ENCODE assay signal across 15 cellular contexts in the genomic region with DNA sequence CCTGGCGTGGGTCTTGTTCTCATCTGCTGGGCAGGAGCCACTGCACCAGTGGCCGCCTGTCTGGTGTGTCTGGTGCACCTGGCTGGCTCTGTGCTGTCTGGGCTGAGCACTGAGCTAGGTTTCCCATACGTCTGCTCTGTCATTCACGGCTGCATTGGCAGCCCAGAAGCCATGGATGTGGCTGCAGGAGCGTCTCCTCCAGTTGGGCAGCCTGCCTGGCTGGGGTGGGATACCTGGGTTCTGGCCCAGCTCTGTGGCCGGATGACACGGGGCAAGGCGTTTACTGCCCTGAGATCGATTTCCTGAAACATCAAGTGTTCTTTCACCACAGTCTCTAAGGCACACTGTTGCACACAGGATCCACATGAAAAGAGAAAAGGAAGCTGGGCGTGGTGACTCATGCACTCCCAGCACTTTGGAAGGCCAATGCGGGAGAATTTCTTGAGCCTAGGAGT. TPM values are rescaled to one million over a fixed set of nuclear protein-coding genes. Genes with fewer than 3 reads are reported as not detected.
A peak's percentile ranks its signal among the peaks of the same experiment; 100 is the strongest.
DNase-seq lines count a peak whose midpoint lies in the region; ATAC-seq and TF ChIP-seq lines count a peak whose summit lies in the region.
"Had no signal": no experiment of that assay in that cellular context is flagged by ENCODE, and none has a peak within 500 bp of the region (broad histone marks: within the 10 kb centered on the region; RNA-seq: fewer than 3 reads in every experiment).

No MANE protein-coding gene starts in this region.

- no peaks in the 10 kb centered on the region for H3K27me3 Mint-ChIP-seq in activated CD8-positive, alpha-beta memory T cell treated with anti-CD3 and anti-CD28 coated beads, Interleukin-2, amount 10 ng/mL, durations not matched to agents 7 days and 5 days
- H3K27me3 Mint-ChIP-seq in CD4-positive, alpha-beta T cell = no peaks in the 10 kb centered on the region

- H3K9me3 Mint-ChIP-seq in activated CD8-positive, alpha-beta memory T cell treated with anti-CD3 and anti-CD28 coated beads, Interleukin-2, amount 10 ng/mL, durations not matched to agents 7 days and 5 days (ENCODE audit: low read depth) = no peaks in the 10 kb centered on the region
- no peaks in the 10 kb centered on the region for H3K9me3 Mint-ChIP-seq in CD4-positive, alpha-beta T cell
- H3K9me3 Mint-ChIP-seq: activated T-helper 2 cell treated with anti-CD3 and anti-CD28 coated beads, Interferon-gamma antibody, Interleukin-2, Interleukin-4, amounts not matched to agents 10 μg/mL and 5 μg/mL and 100 μg/mL, durations not matched to agents 14 hours and 24 hours and 36 hours had no signal

- in situ Hi-C loops in gastrocnemius medialis (cut with MboI; ENCODE audit: low sequenced_read_pairs in 4 of 4) = no loop called here

- TF ChIP-seq POLR2A in gastrocnemius medialis (IDR thresholded peaks at IDR 0.05) = no peak

- H3K36me3 ChIP-seq in gastrocnemius medialis = no peaks in the 10 kb centered on the region

- CTCF ChIA-PET in activated CD8-positive, alpha-beta memory T cell treated with anti-CD3 and anti-CD28 coated beads, Interleukin-2, amount 10 ng/mL, durations not matched to agents 7 days and 5 days (lab: Charles Lee) = no interaction called here
- CTCF ChIA-PET in RWPE1 (lab: Yijun Ruan, JAX) = no interaction called here
- CTCF ChIA-PET in CD4-positive, alpha-beta T cell (lab: Charles Lee) = no interaction called here

- TF ChIP-seq CTCF in RWPE1 (conservative IDR thresholded peaks at IDR 0.05; ENCODE audit: low read depth) (no peak), gastrocnemius medialis (IDR thresholded peaks at IDR 0.05 in 4 of 5, conservative IDR thresholded peaks at IDR 0.05 in 1 of 5) (no peak)
- no peak for TF ChIP-seq CTCF in CD4-positive, alpha-beta T cell (IDR thresholded peaks at IDR 0.05)

- DNase-seq in activated CD8-positive, alpha-beta memory T cell treated with anti-CD3 and anti-CD28 coated beads, Interleukin-2, amount 10 ng/mL, durations not matched to agents 7 days and 5 days = no peak
- DNase-seq in activated CD8-positive, alpha-beta memory T cell treated with anti-CD3 and anti-CD28 coated beads, Interleukin-2, amount 50 U/mL, for 4 hours = no peak
- DNase-seq in RWPE1 (ENCODE audit: low spot score) = no peak
- no peak for DNase-seq in gastrocnemius medialis
- no peak for DNase-seq in CD4-positive, alpha-beta T cell
- no peak for DNase-seq in stimulated activated CD4-positive, alpha-beta T cell treated with anti-CD3 and anti-CD28 coated beads, Interleukin-12 subunit alpha, Interleukin-12 subunit beta, amount 100 ng/mL, for 4 hours
- DNase-seq in NCI-H187 (lab: John Stamatoyannopoulos, UW) = no peak
- DNase-seq: body of pancreas, KBM-7, mucosa of descending colon, NCI-H2081 had no signal

- POLR2A ChIA-PET in RWPE1 (lab: Yijun Ruan, JAX; ENCODE audit: low non-redundant PET) = no interaction called here
- POLR2A ChIA-PET in CD4-positive, alpha-beta T cell (lab: Charles Lee) = no interaction called here

- no peak for ATAC-seq in activated CD8-positive, alpha-beta memory T cell treated with anti-CD3 and anti-CD28 coated beads, Interleukin-2, amount 10 ng/mL, durations not matched to agents 7 days and 5 days
- peak; percentile 47 for ATAC-seq in esophagus mucosa
- ATAC-seq in gastrocnemius medialis = peak; percentile 26 to 53
- no peak for ATAC-seq in CD4-positive, alpha-beta T cell (ENCODE audit: poor library complexity)
- ATAC-seq: body of pancreas had no signal

- H3K4me3 ChIP-seq in gastrocnemius medialis = no peak overlapping the region
- H3K4me3 ChIP-seq: body of pancreas, mucosa of descending colon, tibial nerve had no signal

- peak overlapping the region; percentile 29 for H3K27ac Mint-ChIP-seq in activated CD8-positive, alpha-beta memory T cell treated with anti-CD3 and anti-CD28 coated beads, Interleukin-2, amount 10 ng/mL, durations not matched to agents 7 days and 5 days
- no peak overlapping the region for H3K27ac Mint-ChIP-seq in CD4-positive, alpha-beta T cell
- H3K27ac Mint-ChIP-seq: activated T-helper 2 cell treated with anti-CD3 and anti-CD28 coated beads, Interferon-gamma antibody, Interleukin-2, Interleukin-4, amounts not matched to agents 10 μg/mL and 5 μg/mL and 100 μg/mL, durations not matched to agents 14 hours and 24 hours and 36 hours had no signal

- H3K36me3 Mint-ChIP-seq in activated CD8-positive, alpha-beta memory T cell treated with anti-CD3 and anti-CD28 coated beads, Interleukin-2, amount 10 ng/mL, durations not matched to agents 7 days and 5 days = no peaks in the 10 kb centered on the region
- H3K36me3 Mint-ChIP-seq in CD4-positive, alpha-beta T cell (ENCODE audit: low read depth) = no peaks in the 10 kb centered on the region

- H3K4me1 ChIP-seq in gastrocnemius medialis = peaks cover 5 to 6% of the 10 kb centered on the region in 2 donors
- H3K4me1 ChIP-seq: parathyroid adenoma had no signal

- H3K9me3 ChIP-seq in gastrocnemius medialis = no peaks in the 10 kb centered on the region
- H3K9me3 ChIP-seq in CD4-positive, alpha-beta T cell (ENCODE audit: control insufficient read depth, low read length) = no peaks in the 10 kb centered on the region
- H3K9me3 ChIP-seq: body of pancreas, mucosa of descending colon had no signal

- peaks cover 2% of the 10 kb centered on the region for H3K4me1 Mint-ChIP-seq in activated CD8-positive, alpha-beta memory T cell treated with anti-CD3 and anti-CD28 coated beads, Interleukin-2, amount 10 ng/mL, durations not matched to agents 7 days and 5 days
- no peaks in the 10 kb centered on the region for H3K4me1 Mint-ChIP-seq in CD4-positive, alpha-beta T cell (ENCODE audit: low read depth)

- no peaks in the 10 kb centered on the region for H3K27me3 ChIP-seq in gastrocnemius medialis
- H3K27me3 ChIP-seq in CD4-positive, alpha-beta T cell (ENCODE audit: control insufficient read depth, insufficient read depth, low read length) = no peaks in the 10 kb centered on the region
- H3K27me3 ChIP-seq: body of pancreas, tibial nerve had no signal

- no peak overlapping the region for H3K4me3 Mint-ChIP-seq in activated CD8-positive, alpha-beta memory T cell treated with anti-CD3 and anti-CD28 coated beads, Interleukin-2, amount 10 ng/mL, durations not matched to agents 7 days and 5 days
- H3K4me3 Mint-ChIP-seq in CD4-positive, alpha-beta T cell = no peak overlapping the region

- H3K27ac ChIP-seq in RWPE1 (peak overlapping the region; percentile 61), gastrocnemius medialis (no peak overlapping the region)
- no peak overlapping the region for H3K27ac ChIP-seq in CD4-positive, alpha-beta T cell (ENCODE audit: low read depth, low read length)
- H3K27ac ChIP-seq: body of pancreas, parathyroid adenoma, tibial nerve had no signal

- intact Hi-C loops in gastrocnemius medialis (cut with DNase I; ENCODE audit: low total_unique reads) = no loop called here
- intact Hi-C loops in CD4-positive, alpha-beta T cell (cut with DNase I, micrococcal nuclease) = no loop called here

RNA-seq across cellular contexts. Expression of a gene that starts 25.5 kb away (rescaled TPM):
- total RNA-seq in activated CD8-positive, alpha-beta memory T cell treated with anti-CD3 and anti-CD28 coated beads, Interleukin-2, amount 10 ng/mL, durations not matched to agents 7 days and 5 days = 10 to 100 TPM; 28.3 to 30.0 TPM
- total RNA-seq in esophagus mucosa (20.8 TPM), gastrocnemius medialis (10 to 100 TPM; 16.0 to 30.7 (median 22.2) TPM)
- total RNA-seq in CD4-positive, alpha-beta T cell = 10 to 100 TPM; 13.3 to 13.8 TPM

Comparison
In these comparisons a context has a peak if more than half of its experiments do, and no peak if none do; other contexts are left out.
1. ATAC-seq: peak in esophagus mucosa (single experiment) and gastrocnemius medialis (2 of 2); none in activated CD8-positive, alpha-beta memory T cell treated with anti-CD3 and anti-CD28 coated beads, Interleukin-2, amount 10 ng/mL, durations not matched to agents 7 days and 5 days (single experiment) and CD4-positive, alpha-beta T cell (single experiment).